In genomic region chr5:102711525-102712240, GRCh38 we compare ENCODE assay signal across 17 cellular contexts. TPM values are rescaled to one million over a fixed set of nuclear protein-coding genes. Genes with fewer than 3 reads are reported as not detected.
DNase-seq lines count a peak whose midpoint lies in the region; ATAC-seq and TF ChIP-seq lines count a peak whose summit lies in the region.
"Had no signal": no experiment of that assay in that cellular context is flagged by ENCODE, and none has a peak within 500 bp of the region (broad histone marks: within the 10 kb centered on the region; RNA-seq: fewer than 3 reads in every experiment).

No MANE protein-coding gene starts in this region.

- no peaks in the 10 kb centered on the region for H3K9me3 ChIP-seq in mammary epithelial cell (replicated peaks; ENCODE audit: insufficient read depth, low read length)
- peaks cover 2% of the 10 kb centered on the region for H3K9me3 ChIP-seq in neuron (ENCODE audit: low read length)
- H3K9me3 ChIP-seq in Karpas-422 (ENCODE audit: low read length): no peaks in the 10 kb centered on the region

- no TSS peak for BruUV-seq in mammary epithelial cell (replicated peaks; lab: Mats Ljungman, UMichigan)

- H3K4me2 ChIP-seq in mammary epithelial cell (ENCODE audit: insufficient read depth, low read depth, low read length) (no peak overlapping the region), Karpas-422 (ENCODE audit: low read depth, low read length, poor library complexity, severe bottlenecking) (no peak overlapping the region)
- H3K4me2 ChIP-seq: KMS-11 had no signal

- CTCF ChIA-PET in mammary epithelial cell (lab: Charles Lee; ENCODE audit: low non-redundant PET): no interaction called here

- H3K9me2 ChIP-seq in Karpas-422 (replicated peaks; ENCODE audit: insufficient read depth, low read length): no peaks in the 10 kb centered on the region

- ATAC-seq in HG03571 (IDR thresholded peaks at IDR 0.05; ENCODE audit: unreplicated experiment): no peak
- ATAC-seq: Panc1 had no signal

- WGBS in mammary epithelial cell (ENCODE audit: low coverage, missing lambda C conversion rate): 74% methylated on average over 4 of the region's 4 CpGs

- no peak overlapping the region for H3K9ac ChIP-seq in mammary epithelial cell (ENCODE audit: insufficient read depth, low read length)
- no peak overlapping the region for H3K9ac ChIP-seq in Karpas-422 (ENCODE audit: low read length)
- H3K9ac ChIP-seq: KMS-11 had no signal

- H3K27me3 ChIP-seq in mammary epithelial cell (ENCODE audit: insufficient read depth, low read length): no peaks in the 10 kb centered on the region
- no peaks in the 10 kb centered on the region for H3K27me3 ChIP-seq in neuron (ENCODE audit: insufficient read depth, low read length)
- H3K27me3 ChIP-seq in Karpas-422 (ENCODE audit: low read length): no peaks in the 10 kb centered on the region

- dilution Hi-C loops in mammary epithelial cell (cut with HindIII; ENCODE audit: low sequenced_read_pairs): no loop called here

- H3K4me3 ChIP-seq in mammary epithelial cell (replicated peaks in 1 of 3; ENCODE audit: insufficient read depth in 1 of 3, low read depth in 2 of 3, low read length in 3 of 3): no peak overlapping the region
- H3K4me3 ChIP-seq in neuron (ENCODE audit: low read length): no peak overlapping the region
- H3K4me3 ChIP-seq in Karpas-422 (ENCODE audit: low read length): no peak overlapping the region

- TF ChIP-seq CTCF in mammary epithelial cell (conservative IDR thresholded peaks at IDR 0.05 in 1 of 2, IDR thresholded peaks at IDR 0.05 in 1 of 2; ENCODE audit: extremely low read depth in 1 of 2, insufficient read depth in 1 of 2, low read depth in 1 of 2, low read length in 2 of 2): no peak

- no peak overlapping the region for H3K27ac ChIP-seq in mammary epithelial cell (ENCODE audit: insufficient read depth, low read depth, low read length)
- H3K27ac ChIP-seq in Karpas-422 (ENCODE audit: low read length): no peak overlapping the region
- H3K27ac ChIP-seq: 22Rv1, KMS-11 had no signal

- H3K36me3 ChIP-seq in mammary epithelial cell (ENCODE audit: insufficient read depth, low read length) (no peaks in the 10 kb centered on the region), neuron (ENCODE audit: insufficient read depth, low read length) (no peaks in the 10 kb centered on the region), Karpas-422 (ENCODE audit: insufficient read depth, low read length) (no peaks in the 10 kb centered on the region)

- in situ Hi-C loops in mammary epithelial cell (cut with MboI; ENCODE audit: low sequenced_read_pairs in 2 of 2): no loop called here

- peak; percentile 13 for DNase-seq in DMS79 treated with DMSO at 0.1 percent for 48 hours (lab: John Stamatoyannopoulos, UW)
- DNase-seq in DMS79 (lab: John Stamatoyannopoulos, UW): no peak
- peak; percentile 57 for DNase-seq in MV-4-11 (lab: John Stamatoyannopoulos, UW)
- peak; percentile 4 for DNase-seq in mammary epithelial cell
- no peak for DNase-seq in Karpas-422
- DNase-seq in stimulated activated CD4-positive, alpha-beta T cell treated with anti-CD3 and anti-CD28 coated beads, Interleukin-1b, Interleukin-23, amount 100 ng/mL, for 48 hours: no peak
- DNase-seq: C1 segment of cervical spinal cord, COR-L47, NCI-H1436, NCI-H2081 treated with DMSO at 0.1 percent for 48 hours, NCI-H524 treated with DMSO at 0.1 percent for 48 hours, SIG-M5 had no signal

- H3K79me2 ChIP-seq in mammary epithelial cell (ENCODE audit: insufficient read depth, low read length): no peaks in the 10 kb centered on the region
- H3K79me2 ChIP-seq in Karpas-422 (ENCODE audit: low read length): no peaks in the 10 kb centered on the region

- H2AFZ ChIP-seq in mammary epithelial cell (ENCODE audit: low read depth, low read length): no peak overlapping the region
- peak overlapping the region; percentile 23 for H2AFZ ChIP-seq in neuron (ENCODE audit: low read depth, low read length)
- no peak overlapping the region for H2AFZ ChIP-seq in Karpas-422 (ENCODE audit: low read length)

- intact Hi-C loops in mammary epithelial cell (cut with micrococcal nuclease): no loop called here

- peaks cover 23% of the 10 kb centered on the region for H3K4me1 ChIP-seq in mammary epithelial cell (ENCODE audit: insufficient read depth, low read length)
- peaks cover 19% of the 10 kb centered on the region for H3K4me1 ChIP-seq in neuron (ENCODE audit: insufficient read depth, low read length)
- H3K4me1 ChIP-seq in Karpas-422 (ENCODE audit: low read length): no peaks in the 10 kb centered on the region

- H4K20me1 ChIP-seq in mammary epithelial cell (ENCODE audit: insufficient read depth, low read length) (no peaks in the 10 kb centered on the region), Karpas-422 (ENCODE audit: insufficient read depth, low read depth, low read length) (no peaks in the 10 kb centered on the region)

RNA-seq across cellular contexts. Expression of gene PAM, which starts 43.4 kb away (rescaled TPM):
- 100 to 1,000 TPM; 173 to 391 TPM for total RNA-seq in mammary epithelial cell
- 112 TPM for polyA plus RNA-seq in mammary epithelial cell
- polyA minus RNA-seq in mammary epithelial cell: 146 TPM
- 19.2 and 31.9 TPM in 2 replicates for total RNA-seq in Karpas-422 (2014; rRNA removed; shearing (Covaris generic); ENCODE audit: low replicate concordance)

Comparison
In these comparisons a context has a peak if more than half of its experiments do, and no peak if none do; other contexts are left out.
1. DNase-seq: peak in DMS79 treated with DMSO at 0.1 percent for 48 hours (single experiment), MV-4-11 (single experiment) and mammary epithelial cell (single experiment); none in DMS79 (single experiment), Karpas-422 (single experiment) and stimulated activated CD4-positive, alpha-beta T cell treated with anti-CD3 and anti-CD28 coated beads, Interleukin-1b, Interleukin-23, amount 100 ng/mL, for 48 hours (single experiment).